8 cellular contexts compared by ENCODE assay signal in genomic region chr20:3160418-3160817, GRCh38. TPM values are rescaled to one million over a fixed set of nuclear protein-coding genes. Genes with fewer than 3 reads are reported as not detected.
A peak's percentile ranks its signal among the peaks of the same experiment; 100 is the strongest.
DNase-seq lines count a peak whose midpoint lies in the region; ATAC-seq, FAIRE-seq and TF ChIP-seq lines count a peak whose summit lies in the region.

No MANE protein-coding gene starts in this region.

- peak overlapping the region; percentile 88 for H3K27ac ChIP-seq in CD8-positive, alpha-beta memory T cell (ENCODE audit: low read depth, low read length)
- H3K27ac ChIP-seq in KMS-11 = no peak overlapping the region
- peak overlapping the region; percentile 96; the same call in 1 of the 2 replicates for H3K27ac ChIP-seq in GM12878 (ENCODE audit: control insufficient read depth, insufficient read depth)

- H3K4me1 Mint-ChIP-seq in CD8-positive, alpha-beta memory T cell = peaks cover 36 to 48% (median 46%) of the 10 kb centered on the region in 3 donors
- peaks cover 29 to 45% (median 42%) of the 10 kb centered on the region in 4 donors for H3K4me1 Mint-ChIP-seq in naive thymus-derived CD8-positive, alpha-beta T cell

- H3K36me3 ChIP-seq in CD8-positive, alpha-beta memory T cell (ENCODE audit: insufficient read depth, low read length) = no peaks in the 10 kb centered on the region
- H3K36me3 ChIP-seq in KMS-11 (ENCODE audit: insufficient read depth) = no peaks in the 10 kb centered on the region
- H3K36me3 ChIP-seq in GM12878 (ENCODE audit: control insufficient read depth in 2 of 2, insufficient read depth in 2 of 2, low read length in 1 of 2) = no peaks in the 10 kb centered on the region

- no peak for TF ChIP-seq EP300 in GM12878 (IDR thresholded peaks at IDR 0.05; ENCODE audit: borderline replicate concordance in 1 of 2, control insufficient read depth in 1 of 2, low read depth in 2 of 2, low read length in 2 of 2)

- ATAC-seq in GM12878 (no peak), HG03378 (IDR thresholded peaks at IDR 0.05; ENCODE audit: unreplicated experiment) (no peak)
- no peak for ATAC-seq in naive thymus-derived CD8-positive, alpha-beta T cell

- FAIRE-seq in GM12878 (lab: Jason Lieb, UNC) = no peak

- POLR2A ChIA-PET in CD8-positive, alpha-beta memory T cell (lab: Charles Lee) = no interaction called here
- POLR2A ChIA-PET in GM12878 (lab: Charles Lee) = interaction anchor here (2.4 kb wide), 1 partner anchor 115 kb away, joined by 13 read pairs; the partner anchor contains the start of gene MRPS26
- POLR2A ChIA-PET in naive thymus-derived CD8-positive, alpha-beta T cell (lab: Charles Lee) = interaction anchor here (0.6 to 2.7 kb wide), 20 partner anchors 9 to 294 kb away, joined by 3 to 17 read pairs (median 4); partner anchors contain the start of gene ITPA

- H3K27me3 ChIP-seq in CD8-positive, alpha-beta memory T cell (ENCODE audit: insufficient read depth, low read length, poor library complexity, severe bottlenecking) = no peaks in the 10 kb centered on the region
- H3K27me3 ChIP-seq in KMS-11 (ENCODE audit: insufficient read depth, low read depth) (no peaks in the 10 kb centered on the region), GM12878 (replicated peaks in 1 of 2; ENCODE audit: control insufficient read depth in 2 of 2, insufficient read depth in 2 of 2, low read length in 1 of 2) (no peaks in the 10 kb centered on the region)

- peak overlapping the region; percentile 28 to 94 (median 55) for H3K4me3 Mint-ChIP-seq in CD8-positive, alpha-beta memory T cell
- peak overlapping the region in 6 of 10 donors; percentile 41 to 98 (median 68) for H3K4me3 Mint-ChIP-seq in naive thymus-derived CD8-positive, alpha-beta T cell

- 69% methylated on average over 6 of the region's 6 CpGs for WGBS in GM12878 (ENCODE audit: insufficient coverage, insufficient replicate concordance, low lambda C conversion rate, missing lambda C conversion rate)

- H3K4me2 ChIP-seq in KMS-11 (peak overlapping the region; percentile 40; the same call in 1 of the 2 replicates), GM12878 (ENCODE audit: control insufficient read depth, insufficient read depth) (no peak overlapping the region; the same call in 1 of the 2 replicates)

- no peaks in the 10 kb centered on the region for H3K27me3 Mint-ChIP-seq in CD8-positive, alpha-beta memory T cell
- no peaks in the 10 kb centered on the region for H3K27me3 Mint-ChIP-seq in naive thymus-derived CD8-positive, alpha-beta T cell

- no peak overlapping the region for H3K4me3 ChIP-seq in CD8-positive, alpha-beta memory T cell (ENCODE audit: low read length)
- H3K4me3 ChIP-seq in KMS-11 (IDR thresholded peaks at IDR 0.05; ENCODE audit: insufficient read depth, low read depth, low read length) (no peak overlapping the region), GM12878 (peak overlapping the region; percentile 84; the same call in 1 of the 2 replicates)

- H3K27ac Mint-ChIP-seq in CD8-positive, alpha-beta memory T cell = peak overlapping the region in 2 of 8 donors; percentile 12 to 60
- peak overlapping the region in 4 of 10 donors; percentile 19 to 61 (median 48) for H3K27ac Mint-ChIP-seq in naive thymus-derived CD8-positive, alpha-beta T cell

- H3K9ac ChIP-seq in KMS-11 (peak overlapping the region; percentile 86; the same call in 1 of the 2 replicates), GM12878 (ENCODE audit: control insufficient read depth, insufficient read depth, low read length) (peak overlapping the region; percentile 90)

- peak overlapping the region; percentile 77; the same call in 1 of the 2 replicates for H2AFZ ChIP-seq in KMS-11 (ENCODE audit: low read depth)
- H2AFZ ChIP-seq in GM12878 (ENCODE audit: control insufficient read depth, low read depth, low read length) = peak overlapping the region; percentile 96

- peaks cover 0 to 21% (median 2%) of the 10 kb centered on the region in 3 donors for H3K36me3 Mint-ChIP-seq in CD8-positive, alpha-beta memory T cell
- peaks cover 0 to 10% (median 4%) of the 10 kb centered on the region in 3 donors for H3K36me3 Mint-ChIP-seq in naive thymus-derived CD8-positive, alpha-beta T cell

- H4K20me1 ChIP-seq in KMS-11 (ENCODE audit: insufficient read depth) (peaks cover 3% of the 10 kb centered on the region; the same call in 1 of the 2 replicates), GM12878 (ENCODE audit: control insufficient read depth, insufficient read depth) (0 out of 2 replicates have a peak, but pooled peaks cover 4% of the 10 kb centered on the region)

- H3K9me3 Mint-ChIP-seq in CD8-positive, alpha-beta memory T cell = no peaks in the 10 kb centered on the region
- H3K9me3 Mint-ChIP-seq in naive thymus-derived CD8-positive, alpha-beta T cell = no peaks in the 10 kb centered on the region

- in situ Hi-C loops in GM12878 (cut with MboI) = no loop called here

- BruUV-seq in GM12878 (replicated peaks; lab: Mats Ljungman, UMichigan) = no TSS peak

- H3K4me1 ChIP-seq in CD8-positive, alpha-beta memory T cell (ENCODE audit: insufficient read depth, low read length) = peaks cover 33% of the 10 kb centered on the region
- peaks cover 10% of the 10 kb centered on the region for H3K4me1 ChIP-seq in KMS-11 (ENCODE audit: low read depth, poor library complexity, severe bottlenecking)
- H3K4me1 ChIP-seq in GM12878 (ENCODE audit: control insufficient read depth, insufficient read depth, low read length) = peaks cover 13% of the 10 kb centered on the region

- intact Hi-C loops in GM12878 (cut with micrococcal nuclease; ENCODE audit: unreplicated experiment) = no loop called here

- no peak for TF ChIP-seq RAD21 in GM12878 (IDR thresholded peaks at IDR 0.05; ENCODE audit: insufficient read depth, low read depth, low read length)

- DNase-seq in CD8-positive, alpha-beta memory T cell = no peak
- DNase-seq in GM12878 (ENCODE audit: low read depth, low spot score) = no peak
- no peak for DNase-seq in naive thymus-derived CD8-positive, alpha-beta T cell
- DNase-seq in HPDE6-E6E7 (ENCODE audit: extremely low spot score) = no peak
- no peak for DNase-seq in ureter (ENCODE audit: low spot score)
- DNase-seq in cerebellar cortex (ENCODE audit: low spot score) = no peak

- H3K9me3 ChIP-seq in CD8-positive, alpha-beta memory T cell (ENCODE audit: low read length) = no peaks in the 10 kb centered on the region
- H3K9me3 ChIP-seq in GM12878 (replicated peaks; ENCODE audit: control insufficient read depth, insufficient read depth, low read length) = no peaks in the 10 kb centered on the region

- TF ChIP-seq CTCF in KMS-11 (conservative IDR thresholded peaks at IDR 0.05; ENCODE audit: low read depth, low read length) (no peak), GM12878 (IDR thresholded peaks at IDR 0.05 in 2 of 3, conservative IDR thresholded peaks at IDR 0.05 in 1 of 3; ENCODE audit: control insufficient read depth in 2 of 3, extremely low read depth in 1 of 3, insufficient read depth in 1 of 3, low read depth in 3 of 3, low read length in 3 of 3) (no peak)

- RAD21 ChIA-PET in GM12878 (lab: Charles Lee; ENCODE audit: unreplicated experiment) = no interaction called here

- SMC1A ChIA-PET in GM12878 (lab: Charles Lee; ENCODE audit: uncharacterized antibody, unreplicated experiment) = interaction anchor here (1.3 kb wide), 1 partner anchor 25 kb away, joined by 3 read pairs; no protein-coding TSS in a partner anchor

- peaks cover 32% of the 10 kb centered on the region for H3K79me2 ChIP-seq in KMS-11 (ENCODE audit: insufficient read depth, low read depth)
- H3K79me2 ChIP-seq in GM12878 (ENCODE audit: control insufficient read depth, insufficient read depth, low read length) = peaks cover 44% of the 10 kb centered on the region

- CTCF ChIA-PET in CD8-positive, alpha-beta memory T cell (lab: Charles Lee) = no interaction called here
- CTCF ChIA-PET in GM12878 (lab: Yijun Ruan, JAX) = no interaction called here

- TF ChIP-seq POLR2A in GM12878 (IDR thresholded peaks at IDR 0.05; ENCODE audit: low read depth, low read length) = no peak

RNA-seq across cellular contexts. Expression of gene FASTKD5, which starts 0.8 kb away (rescaled TPM):
- total RNA-seq in CD8-positive, alpha-beta memory T cell = 10 to 100 TPM; 26.7 to 27.0 TPM
- polyA plus RNA-seq in CD8-positive, alpha-beta memory T cell = 14.6 TPM
- 28.4 and 29.8 TPM in 2 replicates for total RNA-seq in GM12878 (2013; cell fraction: nucleolus; rRNA removed)
- total RNA-seq in GM12878 (2014; rRNA removed) = 29.8 and 30.4 TPM in 2 replicates
- total RNA-seq in GM12878 (2014; rRNA removed; fragmentation: Illumina TruSeq; extraction: Trizol) = 27.0 and 30.0 TPM in 2 replicates
- 23.7 and 25.5 TPM in 2 replicates for total RNA-seq in GM12878 (2021)
- 17.5 TPM for polyA plus RNA-seq in GM12878 (2011; ENCODE audit: low read depth)
- 33.7 and 34.7 TPM in 2 replicates for polyA plus RNA-seq in GM12878 (2011; rRNA removed)
- 19.8 and 23.6 TPM in 2 replicates for polyA plus RNA-seq in GM12878 (2011; cell fraction: cytosol; rRNA removed)
- polyA plus RNA-seq in GM12878 (2011; cell fraction: nucleus; rRNA removed) = 21.2 and 22.2 TPM in 2 replicates
- polyA plus RNA-seq in GM12878 (2012) = 15.4 and 16.5 TPM in 2 replicates
- polyA plus RNA-seq in GM12878 (2014; fragmentation: Illumina TruSeq; extraction: Trizol) = 30.0 and 31.4 TPM in 2 replicates
- polyA plus RNA-seq in GM12878 (2014; fragmentation: Nextera tagmentation; extraction: Ambion mirVana) = 10 to 100 TPM; 23.3 to 38.5 TPM
- polyA plus RNA-seq in GM12878 (2014; rRNA removed) = 24.0 and 28.0 TPM in 2 replicates
- polyA plus RNA-seq in GM12878 (2016; fragmentation: Nextera tagmentation; extraction: Ambion mirVana) = 10 to 100 TPM; 39.0 to 41.0 TPM
- 32.0 and 33.2 TPM in 2 replicates for polyA minus RNA-seq in GM12878 (2011; rRNA and poly(A)+ RNA removed)
- polyA minus RNA-seq in GM12878 (2011; cell fraction: cytosol; rRNA and poly(A)+ RNA removed) = 9.6 and 13.2 TPM in 2 replicates
- 10.4 and 14.2 TPM in 2 replicates for polyA minus RNA-seq in GM12878 (2011; cell fraction: nucleus; rRNA and poly(A)+ RNA removed)
- total RNA-seq in naive thymus-derived CD8-positive, alpha-beta T cell = 10 to 100 TPM; 37.1 to 38.0 TPM
- polyA plus RNA-seq in naive thymus-derived CD8-positive, alpha-beta T cell = 10 to 100 TPM; 10.7 to 18.1 (median 17.5) TPM
- total RNA-seq in ureter = 12.9 TPM

RNA-seq across cellular contexts. Expression of gene UBOX5, which starts 0.8 kb away (rescaled TPM):
- 1 to 10 TPM; 6.0 to 6.8 TPM for total RNA-seq in CD8-positive, alpha-beta memory T cell
- 7.5 TPM for polyA plus RNA-seq in CD8-positive, alpha-beta memory T cell
- total RNA-seq in GM12878 (2013; cell fraction: nucleolus; rRNA removed) = 4.8 and 5.0 TPM in 2 replicates
- total RNA-seq in GM12878 (2014; rRNA removed) = 3.9 and 4.0 TPM in 2 replicates
- 1.9 and 2.0 TPM in 2 replicates for total RNA-seq in GM12878 (2014; rRNA removed; fragmentation: Illumina TruSeq; extraction: Trizol)
- total RNA-seq in GM12878 (2021) = 4.4 and 5.5 TPM in 2 replicates
- polyA plus RNA-seq in GM12878 (2011; ENCODE audit: low read depth) = 1.8 TPM
- polyA plus RNA-seq in GM12878 (2011; rRNA removed) = 1.5 and 1.7 TPM in 2 replicates
- polyA plus RNA-seq in GM12878 (2011; cell fraction: cytosol; rRNA removed) = 2.2 and 2.4 TPM in 2 replicates
- 2.1 and 2.3 TPM in 2 replicates for polyA plus RNA-seq in GM12878 (2011; cell fraction: nucleus; rRNA removed)
- polyA plus RNA-seq in GM12878 (2012) = 3.0 and 4.2 TPM in 2 replicates
- 1.8 and 2.7 TPM in 2 replicates for polyA plus RNA-seq in GM12878 (2014; fragmentation: Illumina TruSeq; extraction: Trizol)
- polyA plus RNA-seq in GM12878 (2014; fragmentation: Nextera tagmentation; extraction: Ambion mirVana) = under 1 TPM; 0.37 to 0.47 TPM
- polyA plus RNA-seq in GM12878 (2014; rRNA removed) = 2.6 and 2.8 TPM in 2 replicates
- 1 to 10 TPM; 4.2 to 4.8 TPM for polyA plus RNA-seq in GM12878 (2016; fragmentation: Nextera tagmentation; extraction: Ambion mirVana)
- 2.8 and 3.3 TPM in 2 replicates for polyA minus RNA-seq in GM12878 (2011; rRNA and poly(A)+ RNA removed)
- polyA minus RNA-seq in GM12878 (2011; cell fraction: cytosol; rRNA and poly(A)+ RNA removed) = 1.1 and 1.9 TPM in 2 replicates
- 0.97 and 1.4 TPM in 2 replicates for polyA minus RNA-seq in GM12878 (2011; cell fraction: nucleus; rRNA and poly(A)+ RNA removed)
- 10 to 100 TPM; 15.7 to 15.8 TPM for total RNA-seq in naive thymus-derived CD8-positive, alpha-beta T cell
- polyA plus RNA-seq in naive thymus-derived CD8-positive, alpha-beta T cell = 1 to 10 TPM; 4.5 to 8.6 (median 7.0) TPM
- 8.7 TPM for total RNA-seq in ureter

RNA-seq across cellular contexts. Expression of gene LZTS3, which starts 12.9 kb away (rescaled TPM):
- 1 to 10 TPM in 1 of 2 experiments, under 1 TPM in 1; 0.97 to 1.0 TPM for total RNA-seq in CD8-positive, alpha-beta memory T cell
- 0.35 TPM for polyA plus RNA-seq in CD8-positive, alpha-beta memory T cell
- 4.6 and 5.1 TPM in 2 replicates for total RNA-seq in GM12878 (2013; cell fraction: nucleolus; rRNA removed)
- total RNA-seq in GM12878 (2014; rRNA removed) (0.33 and 0.56 TPM in 2 replicates), GM12878 (2014; rRNA removed; fragmentation: Illumina TruSeq; extraction: Trizol) (0.18 TPM in 2 replicates), GM12878 (2021) (0.44 and 0.48 TPM in 2 replicates), ureter (10.1 TPM)
- 0.68 TPM for polyA plus RNA-seq in GM12878 (2011; ENCODE audit: low read depth)
- polyA plus RNA-seq in GM12878 (2011; rRNA removed) (0.37 and 0.64 TPM in 2 replicates), GM12878 (2014; fragmentation: Illumina TruSeq; extraction: Trizol) (0.08 and 0.26 TPM in 2 replicates), GM12878 (2014; fragmentation: Nextera tagmentation; extraction: Ambion mirVana) (under 1 TPM; 0.03 to 0.04 TPM), GM12878 (2014; rRNA removed) (0.48 and 0.90 TPM in 2 replicates), GM12878 (2016; fragmentation: Nextera tagmentation; extraction: Ambion mirVana) (under 1 TPM; 0.08 to 0.11 TPM)
- polyA plus RNA-seq in GM12878 (2011; cell fraction: cytosol; rRNA removed) = 0.90 and 0.95 TPM in 2 replicates
- polyA plus RNA-seq in GM12878 (2011; cell fraction: nucleus; rRNA removed) = 3.2 and 3.5 TPM in 2 replicates
- polyA plus RNA-seq in GM12878 (2012) = 1.4 and 1.7 TPM in 2 replicates
- polyA minus RNA-seq in GM12878 (2011; rRNA and poly(A)+ RNA removed) = 0.51 and 1.3 TPM in 2 replicates
- polyA minus RNA-seq in GM12878 (2011; cell fraction: cytosol; rRNA and poly(A)+ RNA removed) = not detected in 2 replicates
- 0.36 and 0.67 TPM in 2 replicates for polyA minus RNA-seq in GM12878 (2011; cell fraction: nucleus; rRNA and poly(A)+ RNA removed)
- total RNA-seq in naive thymus-derived CD8-positive, alpha-beta T cell = 10 to 100 TPM; 25.5 to 26.6 TPM
- polyA plus RNA-seq in naive thymus-derived CD8-positive, alpha-beta T cell = 1 to 10 TPM; 2.0 to 3.8 (median 3.7) TPM

RNA-seq across cellular contexts. Expression of gene DDRGK1, which starts 44.1 kb away (rescaled TPM):
- 10 to 100 TPM; 75.3 to 77.9 TPM for total RNA-seq in CD8-positive, alpha-beta memory T cell
- polyA plus RNA-seq in CD8-positive, alpha-beta memory T cell = 58.1 TPM
- 81.6 and 86.8 TPM in 2 replicates for total RNA-seq in GM12878 (2013; cell fraction: nucleolus; rRNA removed)
- total RNA-seq in GM12878 (2014; rRNA removed) = 38.7 and 41.1 TPM in 2 replicates
- 28.3 and 31.2 TPM in 2 replicates for total RNA-seq in GM12878 (2014; rRNA removed; fragmentation: Illumina TruSeq; extraction: Trizol)
- 40.2 and 55.2 TPM in 2 replicates for total RNA-seq in GM12878 (2021)
- polyA plus RNA-seq in GM12878 (2011; ENCODE audit: low read depth) = 25.0 TPM
- 27.8 and 40.7 TPM in 2 replicates for polyA plus RNA-seq in GM12878 (2011; rRNA removed)
- 40.9 and 41.6 TPM in 2 replicates for polyA plus RNA-seq in GM12878 (2011; cell fraction: cytosol; rRNA removed)
- 77.0 and 80.1 TPM in 2 replicates for polyA plus RNA-seq in GM12878 (2011; cell fraction: nucleus; rRNA removed)
- polyA plus RNA-seq in GM12878 (2012) = 34.0 and 39.2 TPM in 2 replicates
- 9.5 and 21.0 TPM in 2 replicates for polyA plus RNA-seq in GM12878 (2014; fragmentation: Illumina TruSeq; extraction: Trizol)
- 1 to 10 TPM; 4.0 to 8.9 TPM for polyA plus RNA-seq in GM12878 (2014; fragmentation: Nextera tagmentation; extraction: Ambion mirVana)
- 40.8 and 45.0 TPM in 2 replicates for polyA plus RNA-seq in GM12878 (2014; rRNA removed)
- polyA plus RNA-seq in GM12878 (2016; fragmentation: Nextera tagmentation; extraction: Ambion mirVana) = 10 to 100 TPM; 42.0 to 49.5 TPM
- polyA minus RNA-seq in GM12878 (2011; rRNA and poly(A)+ RNA removed) = 14.2 and 17.7 TPM in 2 replicates
- 10.0 and 19.3 TPM in 2 replicates for polyA minus RNA-seq in GM12878 (2011; cell fraction: cytosol; rRNA and poly(A)+ RNA removed)
- polyA minus RNA-seq in GM12878 (2011; cell fraction: nucleus; rRNA and poly(A)+ RNA removed) = 10.9 and 14.4 TPM in 2 replicates
- total RNA-seq in naive thymus-derived CD8-positive, alpha-beta T cell = 10 to 100 TPM; 55.8 to 57.4 TPM
- 10 to 100 TPM; 39.7 to 50.5 (median 44.1) TPM for polyA plus RNA-seq in naive thymus-derived CD8-positive, alpha-beta T cell
- 62.9 TPM for total RNA-seq in ureter

RNA-seq across cellular contexts. Expression of gene ITPA, which starts 48.9 kb away (rescaled TPM):
- total RNA-seq in CD8-positive, alpha-beta memory T cell = 10 to 100 TPM; 90.4 to 98.2 TPM
- 60.8 TPM for polyA plus RNA-seq in CD8-positive, alpha-beta memory T cell
- 19.1 and 22.1 TPM in 2 replicates for total RNA-seq in GM12878 (2013; cell fraction: nucleolus; rRNA removed)
- total RNA-seq in GM12878 (2014; rRNA removed) = 79.8 and 91.8 TPM in 2 replicates
- 46.5 and 48.4 TPM in 2 replicates for total RNA-seq in GM12878 (2014; rRNA removed; fragmentation: Illumina TruSeq; extraction: Trizol)
- 78.7 and 86.1 TPM in 2 replicates for total RNA-seq in GM12878 (2021)
- polyA plus RNA-seq in GM12878 (2011; ENCODE audit: low read depth) = 25.0 TPM
- 29.1 and 38.5 TPM in 2 replicates for polyA plus RNA-seq in GM12878 (2011; rRNA removed)
- polyA plus RNA-seq in GM12878 (2011; cell fraction: cytosol; rRNA removed) = 54.5 and 77.0 TPM in 2 replicates
- polyA plus RNA-seq in GM12878 (2011; cell fraction: nucleus; rRNA removed) = 44.6 and 49.7 TPM in 2 replicates
- 43.1 and 47.7 TPM in 2 replicates for polyA plus RNA-seq in GM12878 (2012)
- 30.8 and 44.4 TPM in 2 replicates for polyA plus RNA-seq in GM12878 (2014; fragmentation: Illumina TruSeq; extraction: Trizol)
- polyA plus RNA-seq in GM12878 (2014; fragmentation: Nextera tagmentation; extraction: Ambion mirVana) = 10 to 100 TPM in 1 of 2 experiments, 1 to 10 TPM in 1; 5.5 to 30.2 TPM
- 91.2 and 103 TPM in 2 replicates for polyA plus RNA-seq in GM12878 (2014; rRNA removed)
- polyA plus RNA-seq in GM12878 (2016; fragmentation: Nextera tagmentation; extraction: Ambion mirVana) = 100 to 1,000 TPM; 112 to 124 TPM
- polyA minus RNA-seq in GM12878 (2011; rRNA and poly(A)+ RNA removed) = 8.0 and 22.7 TPM in 2 replicates
- polyA minus RNA-seq in GM12878 (2011; cell fraction: cytosol; rRNA and poly(A)+ RNA removed) = 6.1 and 6.5 TPM in 2 replicates
- polyA minus RNA-seq in GM12878 (2011; cell fraction: nucleus; rRNA and poly(A)+ RNA removed) = 3.1 and 7.1 TPM in 2 replicates
- total RNA-seq in naive thymus-derived CD8-positive, alpha-beta T cell = 10 to 100 TPM; 51.7 to 57.6 TPM
- polyA plus RNA-seq in naive thymus-derived CD8-positive, alpha-beta T cell = 10 to 100 TPM; 46.2 to 72.9 (median 56.9) TPM
- total RNA-seq in ureter = 69.7 TPM
